32 cellular contexts compared by ENCODE assay signal in the genomic region with DNA sequence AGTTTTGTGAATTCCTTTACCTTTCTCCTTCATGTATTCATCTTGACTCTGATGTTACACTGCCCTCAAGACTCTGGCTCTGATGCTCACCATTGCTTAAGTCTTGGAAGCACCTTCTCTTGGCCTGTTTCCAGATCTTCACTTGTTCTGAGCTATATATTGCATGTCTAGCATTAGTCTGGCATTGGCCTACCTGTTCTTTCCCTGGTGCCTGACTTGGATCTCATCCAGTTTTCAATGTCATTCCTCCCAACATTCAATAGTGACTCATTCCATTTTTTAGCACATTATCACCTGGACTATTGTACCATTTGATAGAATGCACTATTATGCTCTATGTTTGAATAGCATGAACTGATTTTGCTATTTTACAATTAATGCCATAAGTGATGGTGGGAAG.
DNase-seq lines count a peak whose midpoint lies in the region; TF ChIP-seq lines count a peak whose summit lies in the region.
"Had no signal": no experiment of that assay in that cellular context is flagged by ENCODE, and none has a peak within 500 bp of the region (broad histone marks: within the 10 kb centered on the region; RNA-seq: fewer than 3 reads in every experiment).

No MANE protein-coding gene starts in this region.

- no peaks in the 10 kb centered on the region for H3K9me3 ChIP-seq in WERI-Rb-1 (ENCODE audit: severe bottlenecking)
- H3K9me3 ChIP-seq: BLaER1, Caco-2, MG63, mucosa of descending colon had no signal

- H3K27ac ChIP-seq in WERI-Rb-1 = no peak overlapping the region
- H3K27ac ChIP-seq: BLaER1, dorsolateral prefrontal cortex, PC-9 had no signal

- BruUV-seq in Calu3 (replicated peaks; lab: Mats Ljungman, UMichigan) = no TSS peak

- peak overlapping the region; percentile 66 for H3K27ac Mint-ChIP-seq in Calu3 (ENCODE audit: unreplicated experiment)
- no peak overlapping the region for H3K27ac Mint-ChIP-seq in endothelial cell (ENCODE audit: unreplicated experiment)
- H3K27ac Mint-ChIP-seq: activated CD4-positive, alpha-beta memory T cell treated with anti-CD3 and anti-CD28 coated beads, Interleukin-2, amount 10 ng/mL, durations not matched to agents 7 days and 5 days; activated naive CD4-positive, alpha-beta T cell treated with anti-CD3 and anti-CD28 coated beads, Interleukin-2, amount 10 ng/mL, durations not matched to agents 7 days and 5 days; activated T-helper 17 cell treated with anti-CD3 and anti-CD28 coated beads, Interleukin-2, amount 50 U/mL, for 72 hours; brain; natural killer cell treated with Interleukin-12 subunit alpha and Interleukin-12 subunit beta and Interleukin-15 and Interleukin-18, amount 100 ng/mL, for 72 hours; stimulated activated memory B cell treated with anti-CD40 and anti-IgM and Interleukin-4, amounts not matched to agents 10 μg/mL and 1 μg/mL and 100 μg/mL, for 72 hours; T-helper 2 cell treated with Interferon-gamma antibody and Interleukin-4, amounts not matched to agents 5 μg/mL and 100 μg/mL, for 36 hours; type B pancreatic cell had no signal

- H3K36me3 Mint-ChIP-seq in Calu3 (ENCODE audit: insufficient read depth, unreplicated experiment) = no peaks in the 10 kb centered on the region
- H3K36me3 Mint-ChIP-seq in endothelial cell (ENCODE audit: low read depth, unreplicated experiment) = no peaks in the 10 kb centered on the region
- H3K36me3 Mint-ChIP-seq: activated naive CD4-positive, alpha-beta T cell treated with anti-CD3 and anti-CD28 coated beads, Interleukin-2, amount 10 ng/mL, durations not matched to agents 7 days and 5 days; brain; type B pancreatic cell had no signal

- H3K4me1 Mint-ChIP-seq in Calu3 (ENCODE audit: low read depth, unreplicated experiment) (peaks cover 19% of the 10 kb centered on the region), endothelial cell (ENCODE audit: unreplicated experiment) (no peaks in the 10 kb centered on the region)
- H3K4me1 Mint-ChIP-seq: activated CD4-positive, alpha-beta memory T cell treated with anti-CD3 and anti-CD28 coated beads, Interleukin-2, amount 10 ng/mL, durations not matched to agents 7 days and 5 days; activated naive CD4-positive, alpha-beta T cell treated with anti-CD3 and anti-CD28 coated beads, Interleukin-2, amount 10 ng/mL, durations not matched to agents 7 days and 5 days; activated T-helper 17 cell treated with anti-CD3 and anti-CD28 coated beads, Interleukin-2, amount 50 U/mL, for 72 hours had no signal

- no peak overlapping the region for H3K4me3 Mint-ChIP-seq in Calu3 (ENCODE audit: low read depth, unreplicated experiment)
- no peak overlapping the region for H3K4me3 Mint-ChIP-seq in endothelial cell (ENCODE audit: unreplicated experiment)
- H3K4me3 Mint-ChIP-seq: activated CD4-positive, alpha-beta memory T cell treated with anti-CD3 and anti-CD28 coated beads, Interleukin-2, amount 10 ng/mL, durations not matched to agents 7 days and 5 days; activated naive CD4-positive, alpha-beta T cell treated with anti-CD3 and anti-CD28 coated beads, Interleukin-2, amount 10 ng/mL, durations not matched to agents 7 days and 5 days; activated T-helper 17 cell treated with anti-CD3 and anti-CD28 coated beads, Interleukin-2, amount 50 U/mL, for 72 hours; brain; natural killer cell treated with Interleukin-12 subunit alpha and Interleukin-12 subunit beta and Interleukin-15 and Interleukin-18, amount 100 ng/mL, for 72 hours; stimulated activated memory B cell treated with anti-CD40 and anti-IgM and Interleukin-4, amounts not matched to agents 10 μg/mL and 1 μg/mL and 100 μg/mL, for 72 hours; T-helper 2 cell treated with Interferon-gamma antibody and Interleukin-4, amounts not matched to agents 5 μg/mL and 100 μg/mL, for 36 hours; type B pancreatic cell had no signal

- H3K27me3 ChIP-seq in WERI-Rb-1 (ENCODE audit: insufficient read depth, low read depth, severe bottlenecking) = no peaks in the 10 kb centered on the region
- H3K27me3 ChIP-seq: BLaER1, dorsolateral prefrontal cortex, MG63 had no signal

- H3K27me3 Mint-ChIP-seq in Calu3 (ENCODE audit: unreplicated experiment) = no peaks in the 10 kb centered on the region
- H3K27me3 Mint-ChIP-seq in endothelial cell (ENCODE audit: unreplicated experiment) = no peaks in the 10 kb centered on the region
- H3K27me3 Mint-ChIP-seq: activated CD4-positive, alpha-beta memory T cell treated with anti-CD3 and anti-CD28 coated beads, Interleukin-2, amount 10 ng/mL, durations not matched to agents 7 days and 5 days; activated naive CD4-positive, alpha-beta T cell treated with anti-CD3 and anti-CD28 coated beads, Interleukin-2, amount 10 ng/mL, durations not matched to agents 7 days and 5 days; brain; stimulated activated memory B cell treated with anti-CD40 and anti-IgM and Interleukin-4, amounts not matched to agents 10 μg/mL and 1 μg/mL and 100 μg/mL, for 72 hours; type B pancreatic cell had no signal

- DNase-seq in Calu3 (peak; percentile 38), DMS53 treated with DMSO at 0.1 percent for 48 hours (lab: John Stamatoyannopoulos, UW; ENCODE audit: unreplicated experiment) (peak; percentile 39), NCI-H345 (lab: John Stamatoyannopoulos, UW) (peak; percentile 78), epithelial cell of esophagus (ENCODE audit: low read depth) (peak; percentile 89), endothelial cell (ENCODE audit: low spot score) (no peak), 8988T (no peak), WERI-Rb-1 (no peak)
- DNase-seq: activated CD4-positive, alpha-beta memory T cell treated with anti-CD3 and anti-CD28 coated beads, Interleukin-2, amount 10 ng/mL, durations not matched to agents 7 days and 5 days; activated CD8-positive, alpha-beta memory T cell treated with anti-CD3 and anti-CD28 coated beads, Interleukin-2, amount 50 U/mL, for 4 hours; activated naive CD4-positive, alpha-beta T cell treated with anti-CD3 and anti-CD28 coated beads, Interleukin-2, amount 10 ng/mL, durations not matched to agents 7 days and 5 days; amniotic stem cell; Caco-2; dorsolateral prefrontal cortex; EL; H7; hypothalamus; KBM-7; left cardiac atrium; MG63; mucosa of descending colon; NCI-H1930; NK-92 treated with Interleukin-12 subunit alpha and Interleukin-12 subunit beta, amount 100 ng/mL, for 24 hours; PC-9; SIG-M5; stimulated activated CD4-positive, alpha-beta T cell treated with anti-CD3 and anti-CD28 coated beads, Interleukin-15, amount 100 ng/mL, for 24 hours had no signal

- CTCF ChIA-PET in Calu3 (lab: Charles Lee) = no interaction called here

- H3K9me3 Mint-ChIP-seq in Calu3 (ENCODE audit: low read depth, unreplicated experiment) = no peaks in the 10 kb centered on the region
- H3K9me3 Mint-ChIP-seq in endothelial cell (ENCODE audit: unreplicated experiment) = no peaks in the 10 kb centered on the region
- H3K9me3 Mint-ChIP-seq: activated naive CD4-positive, alpha-beta T cell treated with anti-CD3 and anti-CD28 coated beads, Interleukin-2, amount 10 ng/mL, durations not matched to agents 7 days and 5 days; T-helper 2 cell treated with Interferon-gamma antibody and Interleukin-4, amounts not matched to agents 5 μg/mL and 100 μg/mL, for 36 hours; type B pancreatic cell had no signal

- no peak for TF ChIP-seq CTCF in Calu3 (IDR thresholded peaks at IDR 0.05; ENCODE audit: unreplicated experiment)
- no peak for TF ChIP-seq CTCF in epithelial cell of esophagus (IDR thresholded peaks at IDR 0.05; ENCODE audit: insufficient read depth, low read depth, low read length, missing control alignments)
- TF ChIP-seq CTCF in endothelial cell (IDR thresholded peaks at IDR 0.05; ENCODE audit: unreplicated experiment) = no peak
- no peak for TF ChIP-seq CTCF in WERI-Rb-1 (IDR thresholded peaks at IDR 0.05; ENCODE audit: low read depth, low read length)

- H3K4me3 ChIP-seq in epithelial cell of esophagus (ENCODE audit: low read length) = no peak overlapping the region
- H3K4me3 ChIP-seq in WERI-Rb-1 (ENCODE audit: low read depth, low read length) = no peak overlapping the region
- H3K4me3 ChIP-seq: BLaER1, dorsolateral prefrontal cortex, MG63, mucosa of descending colon, PC-9 had no signal

- intact Hi-C loops in Calu3 (cut with micrococcal nuclease; ENCODE audit: unreplicated experiment) = no loop called here

- H3K36me3 ChIP-seq in WERI-Rb-1 = no peaks in the 10 kb centered on the region
- H3K36me3 ChIP-seq: BLaER1, MG63 had no signal

Comparison
In these comparisons a context has a peak if more than half of its experiments do, and no peak if none do; other contexts are left out.
1. DNase-seq: peak in Calu3 (single experiment), DMS53 treated with DMSO at 0.1 percent for 48 hours (single experiment), NCI-H345 (single experiment) and epithelial cell of esophagus (single experiment); none in endothelial cell (single experiment), 8988T (single experiment) and WERI-Rb-1 (single experiment).